22 cellular contexts compared by ENCODE assay signal in the genomic region with DNA sequence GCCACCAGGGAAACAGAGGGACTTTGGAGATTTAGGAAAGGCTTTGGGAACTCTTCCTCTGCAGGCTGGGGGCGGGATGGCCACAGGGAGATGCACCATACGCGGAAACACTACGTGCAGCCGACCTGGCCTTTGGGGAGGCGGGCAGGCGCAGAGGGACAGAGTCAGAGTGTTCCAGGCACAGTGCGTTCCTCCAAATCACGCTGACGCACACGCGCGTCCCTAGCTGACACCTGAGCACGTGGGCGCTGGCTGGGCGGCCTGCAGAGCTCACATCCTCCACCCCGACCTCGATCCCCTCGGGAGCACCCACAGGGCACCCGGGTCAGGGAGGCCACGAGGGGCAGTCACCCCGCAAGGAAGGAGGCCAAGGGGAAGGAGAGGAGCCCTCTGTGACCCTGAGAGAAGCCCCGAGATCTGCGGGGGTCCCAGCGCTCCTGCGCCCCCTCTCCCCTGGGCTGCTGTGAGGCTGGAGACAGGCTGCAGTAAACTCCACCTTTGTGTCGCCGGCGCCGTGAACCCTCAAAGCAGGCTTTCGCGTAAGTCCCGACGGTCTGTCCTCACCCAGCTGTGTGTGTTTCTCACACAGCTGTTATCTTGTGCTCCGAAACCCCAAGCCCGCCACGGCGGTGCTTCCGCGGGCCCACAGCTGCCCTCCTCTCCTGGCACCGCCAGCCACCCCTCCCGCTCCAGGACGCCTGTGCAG.
"Had no signal": no experiment of that assay in that cellular context is flagged by ENCODE, and none has a peak within 500 bp of the region (broad histone marks: within the 10 kb centered on the region; RNA-seq: fewer than 3 reads in every experiment).

No MANE protein-coding gene starts in this region.

- H3K27me3 ChIP-seq: esophagus squamous epithelium, gastroesophageal sphincter, neutrophil, pancreas, transverse colon had no signal

- H3K4me3 Mint-ChIP-seq: dendritic cell treated with granulocyte-macrophage colony-stimulating factor and Interleukin-4, amounts not matched to agents 40 ng/mL and 50 ng/mL, for 4 days; naive B cell; nephron had no signal

- ATAC-seq: gastroesophageal sphincter, left cardiac atrium, left ventricle myocardium superior, pancreas, right cardiac atrium had no signal

- H3K27me3 Mint-ChIP-seq: dendritic cell treated with granulocyte-macrophage colony-stimulating factor and Interleukin-4, amounts not matched to agents 40 ng/mL and 50 ng/mL, for 4 days had no signal

- H3K4me3 ChIP-seq: esophagus squamous epithelium, gastroesophageal sphincter, lung, pancreas, stomach, thoracic aorta, transverse colon had no signal

- H3K4me1 Mint-ChIP-seq: nephron had no signal

- H3K27ac ChIP-seq: esophagus squamous epithelium, gastroesophageal sphincter, neutrophil, pancreas, stomach, thoracic aorta, transverse colon had no signal

- H3K36me3 ChIP-seq: esophagus squamous epithelium, gastroesophageal sphincter, neutrophil, pancreas, stomach, thoracic aorta, transverse colon had no signal

- H3K4me1 ChIP-seq: esophagus squamous epithelium, gastroesophageal sphincter, pancreas, stomach, transverse colon had no signal

- H3K9me3 ChIP-seq: esophagus squamous epithelium, neutrophil, pancreas, thoracic aorta had no signal

- DNase-seq: esophagus squamous epithelium; foreskin fibroblast; kidney; left cardiac atrium; left ventricle myocardium superior; mesendoderm; naive B cell; right cardiac atrium; small intestine; stimulated activated CD4-positive, alpha-beta T cell treated with anti-CD3 and anti-CD28 coated beads, Interleukin-12 subunit alpha, Interleukin-12 subunit beta, amount 100 ng/mL, for 4 hours; stimulated activated naive CD4-positive, alpha-beta T cell; stomach; substantia nigra; transverse colon had no signal

- H3K27ac Mint-ChIP-seq: dendritic cell treated with granulocyte-macrophage colony-stimulating factor and Interleukin-4, amounts not matched to agents 40 ng/mL and 50 ng/mL, for 4 days; nephron; progenitor cell of endocrine pancreas had no signal
